ENCODE assay signal across 8 cellular contexts in genomic region chr10:3783721-3784432, GRCh38. TPM values are rescaled to one million over a fixed set of nuclear protein-coding genes. Genes with fewer than 3 reads are reported as not detected.
DNase-seq lines count a peak whose midpoint lies in the region; ATAC-seq and TF ChIP-seq lines count a peak whose summit lies in the region.

No MANE protein-coding gene starts in this region.

- peak overlapping the region in 1 of 2 experiments; percentile 7 for H2BK12ac ChIP-seq in mesenchymal stem cell (ENCODE audit: low read length in 2 of 2)

- no peaks in the 10 kb centered on the region for H3K79me1 ChIP-seq in mesenchymal stem cell (replicated peaks; ENCODE audit: low read length, poor library complexity, severe bottlenecking)

- H3K4me2 ChIP-seq in mesenchymal stem cell (ENCODE audit: low read length, poor library complexity, severe bottlenecking): peak overlapping the region; percentile 4

- TF ChIP-seq CTCF in WERI-Rb-1 (IDR thresholded peaks at IDR 0.05; ENCODE audit: low read depth, low read length): no peak
- TF ChIP-seq CTCF in transverse colon (IDR thresholded peaks at IDR 0.05): peak in 1 of 5 experiments; percentile 6

- TF ChIP-seq EP300 in transverse colon (IDR thresholded peaks at IDR 0.05; ENCODE audit: low read depth): no peak

- peak overlapping the region; percentile 70 to 85 for H3K18ac ChIP-seq in mesenchymal stem cell (ENCODE audit: low read depth in 1 of 2, low read length in 2 of 2)

- no peak overlapping the region for H4K8ac ChIP-seq in mesenchymal stem cell (ENCODE audit: low read length)

- no peak for ATAC-seq in HG03460 (IDR thresholded peaks at IDR 0.05; ENCODE audit: unreplicated experiment)
- ATAC-seq in GM19324 (IDR thresholded peaks at IDR 0.05; ENCODE audit: low FRiP score, unreplicated experiment): no peak

- H3K27me3 ChIP-seq in WERI-Rb-1 (ENCODE audit: insufficient read depth, low read depth, severe bottlenecking) (no peaks in the 10 kb centered on the region), endocrine pancreas (ENCODE audit: control insufficient read depth, insufficient read depth, low read length) (no peaks in the 10 kb centered on the region), mesenchymal stem cell (ENCODE audit: control insufficient read depth in 1 of 2, insufficient read depth in 1 of 2, low read length in 2 of 2) (no peaks in the 10 kb centered on the region), transverse colon (no peaks in the 10 kb centered on the region)

- peak overlapping the region; percentile 33 for H2AK5ac ChIP-seq in mesenchymal stem cell (ENCODE audit: low read length, severe bottlenecking)

- H4K91ac ChIP-seq in mesenchymal stem cell (ENCODE audit: low read length): peak overlapping the region; percentile 55

- H3K9me3 ChIP-seq in WERI-Rb-1 (ENCODE audit: severe bottlenecking): no peaks in the 10 kb centered on the region
- H3K9me3 ChIP-seq in endocrine pancreas (ENCODE audit: control insufficient read depth, low read length): no peaks in the 10 kb centered on the region
- no peaks in the 10 kb centered on the region for H3K9me3 ChIP-seq in mesenchymal stem cell (ENCODE audit: control insufficient read depth, low read length)
- H3K9me3 ChIP-seq in transverse colon: no peaks in the 10 kb centered on the region

- H3K36me3 ChIP-seq in WERI-Rb-1 (peaks cover 33% of the 10 kb centered on the region), endocrine pancreas (ENCODE audit: control insufficient read depth, insufficient read depth, low read length) (peaks cover 22% of the 10 kb centered on the region), mesenchymal stem cell (ENCODE audit: control insufficient read depth in 1 of 2, insufficient read depth in 2 of 2, low read depth in 1 of 2, low read length in 2 of 2) (peaks cover 29 to 50% of the 10 kb centered on the region in 2 experiments), transverse colon (peaks cover 0 to 30% (median 15%) of the 10 kb centered on the region in 4 donors)

- in situ Hi-C loops in transverse colon (cut with MboI; ENCODE audit: low pct_ligation_motif_present in 1 of 4, low pct_unique_long_range_greater_than_20kb in 1 of 4, low sequenced_read_pairs in 3 of 4): loop anchor here in 3 of 4 donors (10.0 to 25.0 kb wide), 5 partner anchors 71 to 878 kb away; no protein-coding TSS in a partner anchor

- H3K14ac ChIP-seq in mesenchymal stem cell (ENCODE audit: low read length in 2 of 2): peak overlapping the region; percentile 90 to 93

- H3K4me3 ChIP-seq in GM08714 (ENCODE audit: low read length) (peak overlapping the region; percentile 92), WERI-Rb-1 (ENCODE audit: low read depth, low read length) (peak overlapping the region; percentile 92), endocrine pancreas (ENCODE audit: control insufficient read depth, insufficient read depth, low read length) (peak overlapping the region; percentile 98), mesenchymal stem cell (ENCODE audit: insufficient read depth in 1 of 2, low read depth in 1 of 2, low read length in 2 of 2) (peak overlapping the region; percentile 67 to 97), transverse colon (peak overlapping the region; percentile 77 to 98 (median 98))

- H3K27ac ChIP-seq in WERI-Rb-1 (peak overlapping the region; percentile 97), mesenchymal stem cell (ENCODE audit: low read length, poor library complexity, severe bottlenecking) (peak overlapping the region; percentile 88), transverse colon (peak overlapping the region; percentile 99 to 100 (median 100))

- WGBS in mesenchymal stem cell: under 1% methylated on average over 18 of the region's 22 CpGs
- 1 to 2% methylated on average over 8 to 22 of the region's 22 CpGs for WGBS in transverse colon (ENCODE audit: low coverage in 1 of 2), 2 donors

- peak overlapping the region; percentile 99 for H3K9ac ChIP-seq in endocrine pancreas (ENCODE audit: control insufficient read depth, insufficient read depth, low read length)
- H3K9ac ChIP-seq in mesenchymal stem cell (ENCODE audit: low read length): peak overlapping the region; percentile 100

- no peak overlapping the region for H2AFZ ChIP-seq in mesenchymal stem cell (ENCODE audit: low read depth, low read length)

- intact Hi-C loops in transverse colon (cut with DNase I; ENCODE audit: low total_unique reads): loop anchor here (2.0 to 10.0 kb wide), 3 partner anchors 151 to 987 kb away; no protein-coding TSS in a partner anchor

- no peaks in the 10 kb centered on the region for H3K4me1 ChIP-seq in endocrine pancreas (ENCODE audit: control insufficient read depth, insufficient read depth, low read length)
- peaks cover 21% of the 10 kb centered on the region for H3K4me1 ChIP-seq in mesenchymal stem cell (ENCODE audit: control insufficient read depth, insufficient read depth, low read depth, low read length)
- peaks cover 0 to 42% (median 40%) of the 10 kb centered on the region in 4 donors for H3K4me1 ChIP-seq in transverse colon

- DNase-seq in NCI-H1417 treated with DMSO at 0.1 percent for 48 hours (lab: John Stamatoyannopoulos, UW): peak; percentile 62
- DNase-seq in WERI-Rb-1: peak; percentile 13
- DNase-seq in mesenchymal stem cell: peak; percentile 70
- DNase-seq in transverse colon: peak; percentile 74

- H2BK15ac ChIP-seq in mesenchymal stem cell (ENCODE audit: low read depth, poor library complexity, severe bottlenecking): no peak overlapping the region

- peak; percentile 65 for TF ChIP-seq POLR2A in transverse colon (IDR thresholded peaks at IDR 0.05)

- peak overlapping the region; percentile 90 for H2BK5ac ChIP-seq in mesenchymal stem cell (ENCODE audit: low read depth, low read length, poor library complexity, severe bottlenecking)

- H3K4ac ChIP-seq in mesenchymal stem cell (ENCODE audit: low read depth in 1 of 2, low read length in 2 of 2): peak overlapping the region; percentile 57 to 86

- H3K23ac ChIP-seq in mesenchymal stem cell (ENCODE audit: low read length in 2 of 2): peak overlapping the region in 1 of 2 experiments; percentile 6

- H2BK120ac ChIP-seq in mesenchymal stem cell (ENCODE audit: low read depth, low read length): peak overlapping the region; percentile 8

RNA-seq across cellular contexts. Expression of gene KLF6, which starts 1.1 kb away (rescaled TPM):
- 195 TPM for polyA plus RNA-seq in mesenchymal stem cell (2013, experiment 1 of 2)
- 183 TPM for polyA plus RNA-seq in mesenchymal stem cell (2013, experiment 2 of 2)
- total RNA-seq in transverse colon: 100 to 1,000 TPM; 140 to 304 (median 291) TPM

Comparison
In these comparisons a context has a peak if more than half of its experiments do, and no peak if none do; other contexts are left out.
1. DNase-seq: peak in every context shown above with its lines; median percentile 74 in transverse colon; 70 in mesenchymal stem cell; 62 in NCI-H1417 treated with DMSO at 0.1 percent for 48 hours; 13 in WERI-Rb-1.